ENCODE assay signal across 18 cellular contexts in the genomic region with DNA sequence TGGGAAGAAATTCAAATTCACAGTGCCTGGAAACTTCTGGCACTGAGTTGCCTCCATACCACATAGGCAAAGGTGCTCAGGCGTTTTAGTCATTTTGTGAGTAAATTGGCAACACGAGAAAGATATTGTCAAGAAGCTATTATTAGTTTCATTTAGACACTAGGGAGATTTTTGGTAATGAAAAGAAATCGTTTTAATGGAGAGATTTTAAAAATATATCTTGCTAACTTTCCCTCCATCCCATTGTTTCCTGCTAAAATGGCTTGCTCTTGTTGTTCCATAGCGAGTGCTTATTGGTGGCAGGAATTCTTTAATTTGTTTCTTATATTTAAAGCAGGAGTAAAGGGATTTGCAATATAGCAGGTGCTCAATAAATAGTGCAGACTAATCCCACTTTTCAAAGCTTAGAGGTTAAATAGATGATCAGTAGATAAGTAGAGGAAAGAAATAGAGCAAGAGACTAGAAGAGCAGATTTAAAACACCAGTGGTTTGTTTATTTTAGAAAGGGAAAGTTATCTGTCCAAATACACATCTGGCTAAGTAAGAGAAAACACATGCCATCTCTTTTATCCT. TPM values are rescaled to one million over a fixed set of nuclear protein-coding genes. Genes with fewer than 3 reads are reported as not detected.
A peak's percentile ranks its signal among the peaks of the same experiment; 100 is the strongest.
DNase-seq lines count a peak whose midpoint lies in the region; ATAC-seq, FAIRE-seq and TF ChIP-seq lines count a peak whose summit lies in the region.
"Had no signal": no experiment of that assay in that cellular context is flagged by ENCODE, and none has a peak within 500 bp of the region (broad histone marks: within the 10 kb centered on the region; RNA-seq: fewer than 3 reads in every experiment).

No MANE protein-coding gene starts in this region.

- H2BK15ac ChIP-seq in H1 (ENCODE audit: low read length), result no peak overlapping the region

- no peaks in the 10 kb centered on the region for H3K27me3 ChIP-seq in GM23248 (replicated peaks; ENCODE audit: insufficient read depth)
- peaks cover 78 to 100% (median 88%) of the 10 kb centered on the region in 4 experiments for H3K27me3 ChIP-seq in H1 (replicated peaks in 1 of 4; ENCODE audit: control insufficient read depth in 3 of 4, extremely low read depth in 1 of 4, insufficient read depth in 3 of 4, low read length in 3 of 4)

- peak; percentile 26 for DNase-seq in GM23248
- peak; percentile 15 for DNase-seq in NCI-H82 treated with DMSO at 0.1 percent for 48 hours (lab: John Stamatoyannopoulos, UW; ENCODE audit: unreplicated experiment)
- no peak for DNase-seq in H1 (ENCODE audit: low read depth in 1 of 2, low spot score in 2 of 2)
- DNase-seq in neural crest cell (ENCODE audit: low read depth, low spot score), result no peak
- DNase-seq in NCI-H1048 (lab: John Stamatoyannopoulos, UW), result no peak
- no peak for DNase-seq in activated T-cell treated with anti-CD3 and anti-CD28 coated beads, Interleukin-2, amount 50 U/mL, for 24 hours
- DNase-seq: BE2C; CD4-positive, CD25-positive, alpha-beta regulatory T cell; EL; GF-D8; NCI-H1417 treated with DMSO at 0.1 percent for 48 hours; NCI-H187; NK-92 treated with Interleukin-12 subunit alpha and Interleukin-12 subunit beta, amount 100 ng/mL, for 24 hours; Peyer's patch had no signal

- H3K27ac ChIP-seq in GM23248 (peak overlapping the region; percentile 81), H1 (ENCODE audit: low read depth, low read length) (no peak overlapping the region)
- H3K27ac ChIP-seq: Peyer's patch had no signal

- no peak overlapping the region for H4K8ac ChIP-seq in H1 (ENCODE audit: extremely low read depth, insufficient read depth, low read length)

- WGBS in GM23248 (ENCODE audit: low coverage in 1 of 2, low lambda C conversion rate in 2 of 2, missing lambda C conversion rate in 2 of 2), 2 experiments, result 43 to 56% methylated on average over 4 of the region's 4 CpGs
- WGBS in H1 (ENCODE audit: extremely low coverage in 1 of 2, insufficient coverage in 1 of 2, insufficient read length in 1 of 2, insufficient replicate concordance in 2 of 2, low coverage in 1 of 2, low lambda C conversion rate in 2 of 2, missing lambda C conversion rate in 1 of 2), 2 experiments, result 21% methylated on average over 4 of the region's 4 CpGs; no CpG with 5 or more reads in 1 of the 2 experiments

- ATAC-seq in GM19351 (IDR thresholded peaks at IDR 0.05; ENCODE audit: unreplicated experiment), result no peak

- no peak for TF ChIP-seq CTCF in H1 (IDR thresholded peaks at IDR 0.05; ENCODE audit: control extremely low read depth in 1 of 3, insufficient read depth in 1 of 3, low read depth in 1 of 3, low read length in 3 of 3)
- no peak for TF ChIP-seq CTCF in neural crest cell (conservative IDR thresholded peaks at IDR 0.05)

- no peak for TF ChIP-seq EP300 in H1 (IDR thresholded peaks at IDR 0.05; ENCODE audit: borderline replicate concordance in 1 of 2, low read depth in 2 of 2, low read length in 2 of 2)

- H3K9ac ChIP-seq in GM23248, result peak overlapping the region; percentile 86
- H3K9ac ChIP-seq in H1 (replicated peaks in 1 of 4; ENCODE audit: extremely low read depth in 1 of 4, low read depth in 3 of 4, low read length in 3 of 4), result no peak overlapping the region

- H3K23ac ChIP-seq in H1 (ENCODE audit: insufficient read length), result no peak overlapping the region

- H3K14ac ChIP-seq in H1 (ENCODE audit: insufficient read length), result no peak overlapping the region

- H3K4me1 Mint-ChIP-seq in neural crest cell, result peaks cover 8% of the 10 kb centered on the region
- peaks cover 13% of the 10 kb centered on the region for H3K4me1 Mint-ChIP-seq in activated T-cell treated with anti-CD3 and anti-CD28 coated beads, Interleukin-2, amount 50 U/mL, for 24 hours (ENCODE audit: low read depth)

- H2BK120ac ChIP-seq in H1 (replicated peaks; ENCODE audit: low read depth, low read length), result no peak overlapping the region

- no peak overlapping the region for H3K27ac Mint-ChIP-seq in neural crest cell (ENCODE audit: unreplicated experiment)
- H3K27ac Mint-ChIP-seq in activated T-cell treated with anti-CD3 and anti-CD28 coated beads, Interleukin-2, amount 50 U/mL, for 24 hours, result no peak overlapping the region
- H3K27ac Mint-ChIP-seq: CD4-positive, CD25-positive, alpha-beta regulatory T cell had no signal

- peaks cover 9% of the 10 kb centered on the region; the same call in 1 of the 2 replicates for H3K23me2 ChIP-seq in H1 (ENCODE audit: low read depth, low read length)

- H2AK5ac ChIP-seq in H1 (ENCODE audit: low read depth, low read length), result no peak overlapping the region

- no peak overlapping the region for H3K56ac ChIP-seq in H1 (replicated peaks; ENCODE audit: insufficient read length, low read depth, low read length)

- H3K4me3 ChIP-seq in GM23248 (peak overlapping the region; percentile 69), H1 (ENCODE audit: extremely low read depth in 1 of 4, insufficient read depth in 2 of 4, low read depth in 3 of 4, low read length in 4 of 4) (no peak overlapping the region)
- H3K4me3 ChIP-seq: HAP-1, Peyer's patch had no signal

- H3F3A ChIP-seq in GM23248 (ENCODE audit: insufficient read depth), result peaks cover 46% of the 10 kb centered on the region

- no peak overlapping the region for H4K5ac ChIP-seq in H1 (ENCODE audit: insufficient read length, low read depth, low read length)

- H3K9me3 ChIP-seq in GM23248 (ENCODE audit: low read depth) (no peaks in the 10 kb centered on the region), H1 (ENCODE audit: insufficient read depth in 2 of 2, low read depth in 1 of 2, low read length in 1 of 2) (peaks cover 0 to 2% of the 10 kb centered on the region in 2 experiments; a peak in 1 of 4 replicates)
- H3K9me3 ChIP-seq: BE2C, HAP-1, Peyer's patch had no signal

- no peak overlapping the region for H3K4ac ChIP-seq in H1 (replicated peaks; ENCODE audit: insufficient read length, low read depth, low read length)

- CTCF ChIA-PET in H1 (lab: Charles Lee; ENCODE audit: partially characterized antibody), result interaction anchor here (0.6 to 1.6 kb wide), 4 partner anchors 17 to 152 kb away, joined by 3 to 5 read pairs (median 4); no protein-coding TSS in a partner anchor

- H3K4me2 ChIP-seq in GM23248 (ENCODE audit: unreplicated experiment), result peak overlapping the region; percentile 95
- no peak overlapping the region for H3K4me2 ChIP-seq in H1 (ENCODE audit: insufficient read depth in 1 of 2, low read depth in 2 of 2, low read length in 2 of 2)

- POLR2A ChIA-PET in H1 (lab: Charles Lee; ENCODE audit: partially characterized antibody), result no interaction called here

- no peak for TF ChIP-seq RAD21 in H1 (IDR thresholded peaks at IDR 0.05 in 1 of 2, conservative IDR thresholded peaks at IDR 0.05 in 1 of 2; ENCODE audit: low read depth in 2 of 2, low read length in 2 of 2)

- H4K20me1 ChIP-seq in GM23248 (ENCODE audit: insufficient read depth) (no peaks in the 10 kb centered on the region), H1 (replicated peaks in 1 of 2; ENCODE audit: control insufficient read depth in 1 of 2, insufficient read depth in 2 of 2, low read length in 2 of 2) (peaks cover 5 to 11% of the 10 kb centered on the region in 2 experiments)

- no peaks in the 10 kb centered on the region for H3K9me2 ChIP-seq in GM23248 (ENCODE audit: insufficient read depth)

- H3K79me2 ChIP-seq in GM23248 (ENCODE audit: insufficient read depth) (peaks cover 55% of the 10 kb centered on the region), H1 (ENCODE audit: control insufficient read depth in 1 of 2, insufficient read depth in 2 of 2, low read length in 2 of 2) (no peaks in the 10 kb centered on the region)

- H2BK5ac ChIP-seq in H1 (ENCODE audit: low read depth, low read length), result no peak overlapping the region

- peak overlapping the region; percentile 94; the same call in 1 of the 2 replicates for H2AFZ ChIP-seq in GM23248
- H2AFZ ChIP-seq in H1 (ENCODE audit: low read length), result no peak overlapping the region

- H3K27me3 Mint-ChIP-seq in neural crest cell (ENCODE audit: low read depth), result peaks cover 96% of the 10 kb centered on the region
- H3K27me3 Mint-ChIP-seq in activated T-cell treated with anti-CD3 and anti-CD28 coated beads, Interleukin-2, amount 50 U/mL, for 24 hours, result peaks cover 89% of the 10 kb centered on the region

- H3K36me3 Mint-ChIP-seq in neural crest cell (ENCODE audit: low read depth), result no peaks in the 10 kb centered on the region
- H3K36me3 Mint-ChIP-seq in activated T-cell treated with anti-CD3 and anti-CD28 coated beads, Interleukin-2, amount 50 U/mL, for 24 hours (ENCODE audit: low read depth), result no peaks in the 10 kb centered on the region
- H3K36me3 Mint-ChIP-seq: CD4-positive, CD25-positive, alpha-beta regulatory T cell had no signal

- H3K4me3 Mint-ChIP-seq in neural crest cell, result peak overlapping the region; percentile 3
- H3K4me3 Mint-ChIP-seq in activated T-cell treated with anti-CD3 and anti-CD28 coated beads, Interleukin-2, amount 50 U/mL, for 24 hours, result no peak overlapping the region

- H3K4me1 ChIP-seq in GM23248 (ENCODE audit: insufficient read depth) (peaks cover 69% of the 10 kb centered on the region), H1 (replicated peaks in 1 of 4; ENCODE audit: control insufficient read depth in 3 of 4, insufficient read depth in 4 of 4, low read length in 3 of 4) (peaks cover 3 to 7% (median 5%) of the 10 kb centered on the region in 4 experiments)
- H3K4me1 ChIP-seq: BE2C had no signal

- H3K36me3 ChIP-seq in GM23248 (ENCODE audit: low read depth) (0 out of 2 replicates have a peak, but pooled peaks cover 2% of the 10 kb centered on the region), H1 (ENCODE audit: control insufficient read depth in 2 of 4, insufficient read depth in 4 of 4, low read length in 3 of 4) (no peaks in the 10 kb centered on the region; a peak in 1 of 8 replicates)
- H3K36me3 ChIP-seq: BE2C, HAP-1, Peyer's patch had no signal

- no peak overlapping the region for H2BK12ac ChIP-seq in H1 (ENCODE audit: low read depth, low read length)

- no peak overlapping the region for H2BK20ac ChIP-seq in H1 (ENCODE audit: low read length)

- no peaks in the 10 kb centered on the region for H3K9me3 Mint-ChIP-seq in neural crest cell
- H3K9me3 Mint-ChIP-seq in activated T-cell treated with anti-CD3 and anti-CD28 coated beads, Interleukin-2, amount 50 U/mL, for 24 hours, result no peaks in the 10 kb centered on the region

- no peak overlapping the region for H4K91ac ChIP-seq in H1 (replicated peaks; ENCODE audit: insufficient read length, low read length)

- in situ Hi-C loops in GM23248 (cut with MboI), result loop anchor here (25.0 kb wide), 1 partner anchor 127 kb away; no protein-coding TSS in a partner anchor

- FAIRE-seq in H1 (lab: Jason Lieb, UNC), result no peak
- FAIRE-seq: A204.1, HTR-8/SVneo had no signal

- H3K79me1 ChIP-seq in H1 (ENCODE audit: low read depth, low read length), result no peaks in the 10 kb centered on the region

- no peak overlapping the region for H3K18ac ChIP-seq in H1 (ENCODE audit: extremely low read depth, low read length)

- TF ChIP-seq POLR2A in H1 (IDR thresholded peaks at IDR 0.05; ENCODE audit: control extremely low read depth in 1 of 2, low read depth in 2 of 2, low read length in 2 of 2), result no peak

RNA-seq across cellular contexts. Expression of gene FOXD1, which starts 9.6 kb away (rescaled TPM):
- 50.0 and 53.9 TPM in 2 replicates for total RNA-seq in GM23248 (2014; rRNA removed; shearing (Covaris generic))
- 8.0 and 8.5 TPM in 2 replicates for polyA plus RNA-seq in GM23248 (2016; fragmentation: Nextera tagmentation; extraction: Ambion mirVana)
- total RNA-seq in H1 (2021; fragmentation: NEBNext Ultra II Directional; extraction: Animal tissue kit (Norgen Biotek cat#: 25700)), result 0.73 and 1.1 TPM in 2 replicates
- 0.11 and 0.17 TPM in 2 replicates for polyA plus RNA-seq in H1 (2011; rRNA removed)
- 0.16 TPM for polyA plus RNA-seq in H1 (2011; cell fraction: cytosol; rRNA removed)
- 0.23 TPM for polyA plus RNA-seq in H1 (2011; cell fraction: nucleus; rRNA removed)
- polyA plus RNA-seq in H1 (2012, experiment 1 of 2), result 0.23 to 0.39 TPM (median 0.29 TPM) in 4 replicates
- polyA plus RNA-seq in H1 (2012, experiment 2 of 2), result 0.47 TPM
- polyA plus RNA-seq in H1 (2013, experiment 1 of 2), result 0.34 TPM
- 0.40 TPM for polyA plus RNA-seq in H1 (2013, experiment 2 of 2)
- polyA minus RNA-seq in H1 (2011; rRNA and poly(A)+ RNA removed), result not detected in 2 replicates
- not detected for polyA minus RNA-seq in H1 (2011; cell fraction: cytosol; rRNA and poly(A)+ RNA removed)
- not detected for polyA minus RNA-seq in H1 (2011; cell fraction: nucleus; rRNA and poly(A)+ RNA removed)
- total RNA-seq in neural crest cell, result 0.28 and 0.39 TPM in 2 replicates
- total RNA-seq: CD4-positive, CD25-positive, alpha-beta regulatory T cell had no signal

RNA-seq across cellular contexts. Expression of gene BTF3, which starts 59.3 kb away (rescaled TPM):
- 162 and 249 TPM in 2 replicates for total RNA-seq in GM23248 (2014; rRNA removed; shearing (Covaris generic))
- polyA plus RNA-seq in GM23248 (2016; fragmentation: Nextera tagmentation; extraction: Ambion mirVana), result 595 and 602 TPM in 2 replicates
- 754 and 760 TPM in 2 replicates for total RNA-seq in H1 (2021; fragmentation: NEBNext Ultra II Directional; extraction: Animal tissue kit (Norgen Biotek cat#: 25700))
- 228 and 396 TPM in 2 replicates for polyA plus RNA-seq in H1 (2011; rRNA removed)
- polyA plus RNA-seq in H1 (2011; cell fraction: cytosol; rRNA removed), result 534 TPM
- 231 TPM for polyA plus RNA-seq in H1 (2011; cell fraction: nucleus; rRNA removed)
- polyA plus RNA-seq in H1 (2012, experiment 1 of 2), result 763 to 1,151 TPM (median 803 TPM) in 4 replicates
- 415 TPM for polyA plus RNA-seq in H1 (2012, experiment 2 of 2)
- polyA plus RNA-seq in H1 (2013, experiment 1 of 2), result 1,514 TPM
- 1,491 TPM for polyA plus RNA-seq in H1 (2013, experiment 2 of 2)
- 244 and 380 TPM in 2 replicates for polyA minus RNA-seq in H1 (2011; rRNA and poly(A)+ RNA removed)
- 245 TPM for polyA minus RNA-seq in H1 (2011; cell fraction: cytosol; rRNA and poly(A)+ RNA removed)
- 134 TPM for polyA minus RNA-seq in H1 (2011; cell fraction: nucleus; rRNA and poly(A)+ RNA removed)
- 589 and 641 TPM in 2 replicates for total RNA-seq in neural crest cell

Comparison
In these comparisons a context has a peak if more than half of its experiments do, and no peak if none do; other contexts are left out.
1. DNase-seq: peak in GM23248 (single experiment) and NCI-H82 treated with DMSO at 0.1 percent for 48 hours (single experiment); none in H1 (0 of 2), neural crest cell (single experiment), NCI-H1048 (single experiment) and activated T-cell treated with anti-CD3 and anti-CD28 coated beads, Interleukin-2, amount 50 U/mL, for 24 hours (single experiment).
2. RNA of gene FOXD1, which starts 9.6 kb away (total RNA-seq): 50.0 to 53.9 TPM in GM23248; 0.73 to 1.1 TPM in H1 and 0.28 to 0.39 TPM in neural crest cell; every median in the first group is over 10 times any median in the second.